In genomic region chr5:91632871-91633270, GRCh38 we compare ENCODE assay signal across 24 cellular contexts.
A peak's percentile ranks its signal among the peaks of the same experiment; 100 is the strongest.
DNase-seq lines count a peak whose midpoint lies in the region; ATAC-seq lines count a peak whose summit lies in the region.
"Had no signal": no experiment of that assay in that cellular context is flagged by ENCODE, and none has a peak within 500 bp of the region (broad histone marks: within the 10 kb centered on the region; RNA-seq: fewer than 3 reads in every experiment).

No MANE protein-coding gene starts in this region.

- no peak overlapping the region for H2BK120ac ChIP-seq in mesendoderm (ENCODE audit: low read depth, low read length)

- H3K27me3 ChIP-seq in HAP-1 (ENCODE audit: low read depth) (peaks cover 20% of the 10 kb centered on the region), mesendoderm (ENCODE audit: insufficient read depth, low read length, poor library complexity) (no peaks in the 10 kb centered on the region)
- H3K27me3 ChIP-seq: esophagus squamous epithelium, gastroesophageal sphincter had no signal

- H3K9me3 ChIP-seq in HAP-1 = no peaks in the 10 kb centered on the region
- H3K9me3 ChIP-seq: esophagus squamous epithelium, gastroesophageal sphincter, lower lobe of right lung had no signal

- H3K4ac ChIP-seq in mesendoderm (ENCODE audit: low read depth, low read length) = no peak overlapping the region

- H2BK5ac ChIP-seq in mesendoderm (ENCODE audit: low read length) = no peak overlapping the region

- no peak overlapping the region for H3K23ac ChIP-seq in mesendoderm (ENCODE audit: low read length)

- H3K79me2 ChIP-seq in mesendoderm (ENCODE audit: control insufficient read depth, insufficient read depth, low read length) = no peaks in the 10 kb centered on the region

- no CpG with 5 or more reads among the region's 1 CpG for WGBS in mesendoderm (ENCODE audit: extremely low coverage, insufficient coverage, low lambda C conversion rate)

- H3K4me3 ChIP-seq in HAP-1 = no peak overlapping the region
- no peak overlapping the region for H3K4me3 ChIP-seq in mesendoderm (ENCODE audit: low read length)
- H3K4me3 ChIP-seq: esophagus squamous epithelium, gastroesophageal sphincter, lower lobe of right lung had no signal

- H3K36me3 ChIP-seq in HAP-1 (replicated peaks) = no peaks in the 10 kb centered on the region
- H3K36me3 ChIP-seq in mesendoderm (ENCODE audit: control insufficient read depth, insufficient read depth, low read length) = no peaks in the 10 kb centered on the region
- H3K36me3 ChIP-seq: esophagus squamous epithelium, gastroesophageal sphincter, lower lobe of right lung had no signal

- H3K9ac ChIP-seq in mesendoderm (ENCODE audit: low read length) = no peak overlapping the region

- H3K27ac ChIP-seq in mesendoderm (ENCODE audit: low read depth, low read length) = no peak overlapping the region
- H3K27ac ChIP-seq: esophagus squamous epithelium, gastroesophageal sphincter, lower lobe of right lung had no signal

- in situ Hi-C loops in HAP-1 (cut with MboI; ENCODE audit: low sequenced_read_pairs) = no loop called here

- no peak overlapping the region for H4K8ac ChIP-seq in mesendoderm (ENCODE audit: low read depth, low read length)

- H2AK5ac ChIP-seq in mesendoderm (ENCODE audit: low read length) = no peak overlapping the region

- H3K4me1 ChIP-seq in HAP-1 (peaks cover 3% of the 10 kb centered on the region), mesendoderm (ENCODE audit: control insufficient read depth, low read depth, low read length) (no peaks in the 10 kb centered on the region)
- H3K4me1 ChIP-seq: esophagus squamous epithelium, gastroesophageal sphincter, lower lobe of right lung had no signal

- ATAC-seq in GM21786 (IDR thresholded peaks at IDR 0.05; ENCODE audit: unreplicated experiment) = no peak
- ATAC-seq: CD8-positive, alpha-beta T cell; gastroesophageal sphincter; lower lobe of right lung; Panc1; right cardiac atrium; T-helper 17 cell had no signal

- no peak overlapping the region for H3K56ac ChIP-seq in mesendoderm (ENCODE audit: low read length)

- no peak overlapping the region for H4K5ac ChIP-seq in mesendoderm (ENCODE audit: low read length)

- no peak overlapping the region for H3K18ac ChIP-seq in mesendoderm (ENCODE audit: low read length)

- no peaks in the 10 kb centered on the region for H3K79me1 ChIP-seq in mesendoderm (ENCODE audit: low read length)

- H2BK15ac ChIP-seq in mesendoderm (replicated peaks; ENCODE audit: low read depth) = no peak overlapping the region

- no peak overlapping the region for H3K4me2 ChIP-seq in mesendoderm (ENCODE audit: low read length)

- peak; percentile 35 to 90 for DNase-seq in HAP-1 (ENCODE audit: low spot score in 2 of 2)
- peak; percentile 22 for DNase-seq in NCI-H1417 treated with DMSO at 0.1 percent for 48 hours (lab: John Stamatoyannopoulos, UW)
- DNase-seq in NCI-H82 (lab: John Stamatoyannopoulos, UW) = peak; percentile 95
- DNase-seq in mesendoderm = peak; percentile 55
- no peak for DNase-seq in stimulated activated CD4-positive, alpha-beta T cell treated with anti-CD3 and anti-CD28 coated beads, Interleukin-2, amount 100 ng/mL, for 48 hours
- no peak for DNase-seq in effector CD8-positive, alpha-beta T cell (lab: John Stamatoyannopoulos, UW)
- no peak for DNase-seq in activated CD4-positive, CD25-positive, alpha-beta regulatory T cell treated with anti-CD3 and anti-CD28 coated beads, Interleukin-2, amount 50 U/mL, for 72 hours
- DNase-seq: activated CD4-positive, alpha-beta memory T cell treated with anti-CD3 and anti-CD28 coated beads for 36 hours; activated naive CD4-positive, alpha-beta T cell treated with Interleukin-2 at 50 U/mL for 16 hours; anterior cingulate cortex; CD8-positive, alpha-beta T cell; cerebellar nuclear complex; EL; esophagus squamous epithelium; H7; Kasumi-1; lower lobe of right lung; NCI-H2029; right cardiac atrium; substantia nigra; T-helper 17 cell had no signal

Comparison
In these comparisons a context has a peak if more than half of its experiments do, and no peak if none do; other contexts are left out.
1. DNase-seq: peak in HAP-1 (2 of 2), NCI-H1417 treated with DMSO at 0.1 percent for 48 hours (single experiment), NCI-H82 (single experiment) and mesendoderm (single experiment); none in stimulated activated CD4-positive, alpha-beta T cell treated with anti-CD3 and anti-CD28 coated beads, Interleukin-2, amount 100 ng/mL, for 48 hours (0 of 2), effector CD8-positive, alpha-beta T cell (single experiment) and activated CD4-positive, CD25-positive, alpha-beta regulatory T cell treated with anti-CD3 and anti-CD28 coated beads, Interleukin-2, amount 50 U/mL, for 72 hours (single experiment).